9 cellular contexts compared by ENCODE assay signal in the genomic region with DNA sequence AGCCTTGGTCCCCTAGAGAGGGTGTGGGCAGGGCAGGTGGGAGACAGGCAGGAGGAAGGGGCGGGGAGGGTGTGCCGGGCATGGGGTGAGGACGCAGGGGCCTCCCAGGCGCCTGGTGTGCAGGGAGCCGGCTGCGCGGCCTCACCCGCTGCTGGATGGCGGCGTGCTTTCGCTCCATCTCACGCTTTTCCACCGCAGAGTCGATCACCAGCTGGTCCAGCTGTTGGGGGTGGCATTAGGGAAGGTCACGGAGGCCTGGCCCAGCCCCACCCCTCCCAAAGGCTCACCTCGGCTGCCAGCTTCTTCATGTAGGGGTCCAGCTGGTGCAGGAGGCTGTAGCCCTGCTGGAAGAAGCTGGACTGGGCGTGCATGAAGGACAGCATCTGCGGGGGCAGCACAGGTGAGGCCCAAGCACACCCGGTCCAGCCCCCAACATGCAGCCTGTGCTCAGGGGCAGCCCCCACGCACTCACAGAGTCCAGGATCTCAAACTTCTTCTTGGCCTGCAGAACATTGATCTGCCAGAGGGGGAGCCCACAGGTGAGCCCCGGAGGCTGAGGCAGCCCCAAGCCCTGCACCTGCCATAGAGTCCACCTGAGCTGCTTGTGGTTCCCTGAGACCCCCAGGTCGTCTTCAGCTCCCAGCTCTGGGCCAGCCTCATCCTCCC. TPM values are rescaled to one million over a fixed set of nuclear protein-coding genes. Genes with fewer than 3 reads are reported as not detected.
DNase-seq lines count a peak whose midpoint lies in the region; ATAC-seq and TF ChIP-seq lines count a peak whose summit lies in the region.
"Had no signal": no experiment of that assay in that cellular context is flagged by ENCODE, and none has a peak within 500 bp of the region (broad histone marks: within the 10 kb centered on the region; RNA-seq: fewer than 3 reads in every experiment).

No MANE protein-coding gene starts in this region.

- in situ Hi-C loops in mammary epithelial cell (cut with MboI; ENCODE audit: low sequenced_read_pairs in 2 of 2) = loop anchor here in 1 of 2 donors (25.0 kb wide), 1 partner anchor 313 kb away; a partner anchor contains a TSS

- H2AFZ ChIP-seq in mammary epithelial cell (ENCODE audit: low read depth, low read length) = no peak overlapping the region
- no peak overlapping the region for H2AFZ ChIP-seq in neural progenitor cell (replicated peaks)

- H3K4me3 Mint-ChIP-seq in neural progenitor cell = no peak overlapping the region
- H3K4me3 Mint-ChIP-seq: CD4-positive, alpha-beta memory T cell had no signal

- no peaks in the 10 kb centered on the region for H3K9me3 Mint-ChIP-seq in neural progenitor cell
- H3K9me3 Mint-ChIP-seq: CD4-positive, alpha-beta memory T cell had no signal

- intact Hi-C loops in mammary epithelial cell (cut with micrococcal nuclease) = no loop called here

- peaks cover 21% of the 10 kb centered on the region for H3K4me1 ChIP-seq in mammary epithelial cell (ENCODE audit: insufficient read depth, low read length)
- peaks cover 5% of the 10 kb centered on the region for H3K4me1 ChIP-seq in neural progenitor cell

- peaks cover 6% of the 10 kb centered on the region for H3F3A ChIP-seq in neural progenitor cell (ENCODE audit: low read depth)

- H3K9me3 ChIP-seq in mammary epithelial cell (replicated peaks; ENCODE audit: insufficient read depth, low read length) (no peaks in the 10 kb centered on the region), neural progenitor cell (ENCODE audit: low read depth) (no peaks in the 10 kb centered on the region)

- peaks cover 5% of the 10 kb centered on the region for H4K20me1 ChIP-seq in mammary epithelial cell (ENCODE audit: insufficient read depth, low read length)
- H4K20me1 ChIP-seq in neural progenitor cell (ENCODE audit: low read depth) = peaks cover 49% of the 10 kb centered on the region

- H3K9ac ChIP-seq in mammary epithelial cell (ENCODE audit: insufficient read depth, low read length) (no peak overlapping the region), neural progenitor cell (no peak overlapping the region)

- H3K4me3 ChIP-seq in LNCaP clone FGC (ENCODE audit: low read depth, low read length) (no peak overlapping the region), mammary epithelial cell (replicated peaks in 1 of 3; ENCODE audit: insufficient read depth in 1 of 3, low read depth in 2 of 3, low read length in 3 of 3) (no peak overlapping the region), neural progenitor cell (no peak overlapping the region)

- TF ChIP-seq CTCF in LNCaP clone FGC (IDR thresholded peaks at IDR 0.05; ENCODE audit: control insufficient read depth, extremely low read depth, insufficient read depth) (0 out of 2 replicates have a peak, but pooled peaks have one; percentile 11), mammary epithelial cell (conservative IDR thresholded peaks at IDR 0.05 in 1 of 2, IDR thresholded peaks at IDR 0.05 in 1 of 2; ENCODE audit: extremely low read depth in 1 of 2, insufficient read depth in 1 of 2, low read depth in 1 of 2, low read length in 2 of 2) (peak; percentile 39 to 43), neural progenitor cell (IDR thresholded peaks at IDR 0.05) (peak; percentile 47)

- H3K36me3 Mint-ChIP-seq in neural progenitor cell = no peaks in the 10 kb centered on the region
- H3K36me3 Mint-ChIP-seq: CD4-positive, alpha-beta memory T cell had no signal

- no TSS peak for BruUV-seq in mammary epithelial cell (replicated peaks; lab: Mats Ljungman, UMichigan)

- ATAC-seq in HG02763 (IDR thresholded peaks at IDR 0.05; ENCODE audit: unreplicated experiment) (no peak), GM18861 (IDR thresholded peaks at IDR 0.05; ENCODE audit: unreplicated experiment) (no peak)

- DNase-seq in NCI-H82 (lab: John Stamatoyannopoulos, UW) (peak; percentile 69), NCI-H82 treated with DMSO at 0.1 percent for 48 hours (lab: John Stamatoyannopoulos, UW; ENCODE audit: unreplicated experiment) (no peak), LNCaP clone FGC (ENCODE audit: low read depth) (no peak), mammary epithelial cell (no peak), neural progenitor cell (ENCODE audit: low spot score) (peak; percentile 31), GM19240 (ENCODE audit: insufficient read length, low spot score) (no peak)

- dilution Hi-C loops in mammary epithelial cell (cut with HindIII; ENCODE audit: low sequenced_read_pairs) = loop anchor here (5.0 kb wide), 2 partner anchors 72 to 188 kb away; no protein-coding TSS in a partner anchor

- WGBS in mammary epithelial cell (ENCODE audit: low coverage, missing lambda C conversion rate) = 97% methylated on average over 5 of the region's 22 CpGs

- H3K4me2 ChIP-seq in mammary epithelial cell (ENCODE audit: insufficient read depth, low read depth, low read length) (no peak overlapping the region), neural progenitor cell (no peak overlapping the region)

- H3K27me3 ChIP-seq in mammary epithelial cell (ENCODE audit: insufficient read depth, low read length) (no peaks in the 10 kb centered on the region), neural progenitor cell (no peaks in the 10 kb centered on the region)

- no peaks in the 10 kb centered on the region for H3K36me3 ChIP-seq in mammary epithelial cell (ENCODE audit: insufficient read depth, low read length)
- no peaks in the 10 kb centered on the region for H3K36me3 ChIP-seq in neural progenitor cell

- H3K27me3 Mint-ChIP-seq in neural progenitor cell (ENCODE audit: insufficient read depth, low read depth) = peaks cover 2% of the 10 kb centered on the region
- H3K27me3 Mint-ChIP-seq: CD4-positive, alpha-beta memory T cell had no signal

- H3K79me2 ChIP-seq in mammary epithelial cell (ENCODE audit: insufficient read depth, low read length) (peaks cover 13% of the 10 kb centered on the region), neural progenitor cell (ENCODE audit: low read depth) (no peaks in the 10 kb centered on the region)

- H3K4me1 Mint-ChIP-seq in neural progenitor cell = peaks cover 3% of the 10 kb centered on the region

- H3K27ac ChIP-seq in mammary epithelial cell (ENCODE audit: insufficient read depth, low read depth, low read length) = no peak overlapping the region
- no peak overlapping the region for H3K27ac ChIP-seq in neural progenitor cell

- CTCF ChIA-PET in mammary epithelial cell (lab: Charles Lee; ENCODE audit: low non-redundant PET) = no interaction called here

- no peak overlapping the region for H3K27ac Mint-ChIP-seq in neural progenitor cell
- H3K27ac Mint-ChIP-seq: CD4-positive, alpha-beta memory T cell had no signal

RNA-seq across cellular contexts. Expression of a gene that starts 7.9 kb away (rescaled TPM):
- total RNA-seq in mammary epithelial cell = 10 to 100 TPM; 16.7 to 32.3 TPM
- polyA plus RNA-seq in mammary epithelial cell = 15.5 TPM
- polyA minus RNA-seq in mammary epithelial cell = 11.7 TPM
- 10.7 and 24.6 TPM in 2 replicates for total RNA-seq in neural progenitor cell (ENCODE audit: low replicate concordance)

RNA-seq across cellular contexts. Expression of a gene that starts 8.6 kb away (rescaled TPM):
- total RNA-seq in mammary epithelial cell = 10 to 100 TPM; 21.5 to 23.6 TPM
- 25.3 TPM for polyA plus RNA-seq in mammary epithelial cell
- 32.6 TPM for polyA minus RNA-seq in mammary epithelial cell
- total RNA-seq in neural progenitor cell (ENCODE audit: low replicate concordance) = 3.7 and 22.5 TPM in 2 replicates

RNA-seq across cellular contexts. Expression of a gene that starts 19.6 kb away (rescaled TPM):
- total RNA-seq in mammary epithelial cell = 1 to 10 TPM in 1 of 2 donors, under 1 TPM in 1; 0.67 to 1.7 TPM
- polyA plus RNA-seq in mammary epithelial cell = 0.50 TPM
- not detected for polyA minus RNA-seq in mammary epithelial cell
- 0.41 and 4.7 TPM in 2 replicates for total RNA-seq in neural progenitor cell (ENCODE audit: low replicate concordance)

RNA-seq across cellular contexts. Expression of a gene that starts 24.6 kb away (rescaled TPM):
- total RNA-seq in mammary epithelial cell (100 to 1,000 TPM in 1 of 2 donors, 10 to 100 TPM in 1; 46.3 to 107 TPM), neural progenitor cell (ENCODE audit: low replicate concordance) (62.4 and 116 TPM in 2 replicates)
- 109 TPM for polyA plus RNA-seq in mammary epithelial cell
- 162 TPM for polyA minus RNA-seq in mammary epithelial cell

RNA-seq across cellular contexts. Expression of a gene that starts 24.8 kb away (rescaled TPM):
- 10 to 100 TPM; 12.0 to 25.0 TPM for total RNA-seq in mammary epithelial cell
- 16.4 TPM for polyA plus RNA-seq in mammary epithelial cell
- 3.6 TPM for polyA minus RNA-seq in mammary epithelial cell
- total RNA-seq in neural progenitor cell (ENCODE audit: low replicate concordance) = 1.0 and 13.5 TPM in 2 replicates

Comparison
In these comparisons a context has a peak if more than half of its experiments do, and no peak if none do; other contexts are left out.
1. DNase-seq: peak in NCI-H82 (single experiment) and neural progenitor cell (single experiment); none in NCI-H82 treated with DMSO at 0.1 percent for 48 hours (single experiment), LNCaP clone FGC (single experiment), mammary epithelial cell (single experiment) and GM19240 (single experiment).
2. Peak in every context shown above with its lines, with median percentiles within 50 percentile points of each other: CTCF ChIP-seq.